19 cellular contexts compared by ENCODE assay signal in genomic region chr17:31531336-31532160, GRCh38.
DNase-seq lines count a peak whose midpoint lies in the region; FAIRE-seq and TF ChIP-seq lines count a peak whose summit lies in the region.
"Had no signal": no experiment of that assay in that cellular context is flagged by ENCODE, and none has a peak within 500 bp of the region (broad histone marks: within the 10 kb centered on the region; RNA-seq: fewer than 3 reads in every experiment).

No MANE protein-coding gene starts in this region.

- H2BK120ac ChIP-seq in H1 (replicated peaks; ENCODE audit: low read depth, low read length): no peak overlapping the region

- H2AK5ac ChIP-seq in H1 (ENCODE audit: low read depth, low read length): no peak overlapping the region

- no peak for TF ChIP-seq CTCF in H1 (IDR thresholded peaks at IDR 0.05; ENCODE audit: control extremely low read depth in 1 of 3, insufficient read depth in 1 of 3, low read depth in 1 of 3, low read length in 3 of 3)
- TF ChIP-seq CTCF in osteoblast (IDR thresholded peaks at IDR 0.05; ENCODE audit: extremely low read depth, low read depth, low read length): no peak
- TF ChIP-seq CTCF in tibial artery (IDR thresholded peaks at IDR 0.05): no peak
- TF ChIP-seq CTCF in hepatocyte (IDR thresholded peaks at IDR 0.05; ENCODE audit: poor library complexity): no peak

- TF ChIP-seq POLR2A in H1 (IDR thresholded peaks at IDR 0.05; ENCODE audit: control extremely low read depth in 1 of 2, low read depth in 2 of 2, low read length in 2 of 2): no peak

- POLR2A ChIA-PET in activated CD4-positive, alpha-beta memory T cell treated with anti-CD3 and anti-CD28 coated beads, Interleukin-2, amount 10 ng/mL, durations not matched to agents 7 days and 5 days (lab: Charles Lee): no interaction called here
- POLR2A ChIA-PET in activated CD4-positive, alpha-beta memory T cell treated with anti-CD3 and anti-CD28 coated beads for 36 hours (lab: Charles Lee): interaction anchor here (0.5 kb wide), 1 partner anchor 8 kb away, joined by 3 read pairs; no protein-coding TSS in a partner anchor
- POLR2A ChIA-PET in H1 (lab: Charles Lee; ENCODE audit: partially characterized antibody): no interaction called here

- no peak overlapping the region for H3K18ac ChIP-seq in H1 (ENCODE audit: extremely low read depth, low read length)

- CTCF ChIA-PET in activated CD4-positive, alpha-beta memory T cell treated with anti-CD3 and anti-CD28 coated beads, Interleukin-2, amount 10 ng/mL, durations not matched to agents 7 days and 5 days (lab: Charles Lee): interaction anchor here (0.5 kb wide), 1 partner anchor 335 kb away, joined by 4 read pairs; no protein-coding TSS in a partner anchor
- CTCF ChIA-PET in activated CD4-positive, alpha-beta memory T cell treated with anti-CD3 and anti-CD28 coated beads for 36 hours (lab: Charles Lee): interaction anchor here (1.7 kb wide), 1 partner anchor 94 kb away, joined by 5 read pairs; no protein-coding TSS in a partner anchor
- CTCF ChIA-PET in H1 (lab: Charles Lee; ENCODE audit: partially characterized antibody): interaction anchor here (0.6 to 16.9 kb wide), 12 partner anchors 9 to 311 kb away, joined by 3 to 325 read pairs (median 4); no protein-coding TSS in a partner anchor

- H4K8ac ChIP-seq in H1 (ENCODE audit: extremely low read depth, insufficient read depth, low read length): no peak overlapping the region

- H3K27ac ChIP-seq in H1 (ENCODE audit: low read depth, low read length) (no peak overlapping the region), osteoblast (ENCODE audit: low read depth, low read length) (no peak overlapping the region), tibial artery (no peak overlapping the region), hepatocyte (no peak overlapping the region), SJCRH30 (no peak overlapping the region)
- H3K27ac ChIP-seq: BLaER1 treated with 17β-estradiol and CSF1 and Interleukin-3, amounts not matched to agents 10 nM and 100 nM had no signal

- H4K5ac ChIP-seq in H1 (ENCODE audit: insufficient read length, low read depth, low read length): no peak overlapping the region

- no peak for TF ChIP-seq EP300 in H1 (IDR thresholded peaks at IDR 0.05; ENCODE audit: borderline replicate concordance in 1 of 2, low read depth in 2 of 2, low read length in 2 of 2)

- no peak overlapping the region for H2BK15ac ChIP-seq in H1 (ENCODE audit: low read length)

- no peaks in the 10 kb centered on the region for H3K27me3 Mint-ChIP-seq in activated CD4-positive, alpha-beta memory T cell treated with anti-CD3 and anti-CD28 coated beads, Interleukin-2, amount 10 ng/mL, durations not matched to agents 7 days and 5 days
- H3K27me3 Mint-ChIP-seq in activated CD4-positive, alpha-beta memory T cell treated with anti-CD3 and anti-CD28 coated beads for 36 hours: no peaks in the 10 kb centered on the region
- H3K27me3 Mint-ChIP-seq: CD4-positive, CD25-positive, alpha-beta regulatory T cell had no signal

- H3K4me3 ChIP-seq in H1 (ENCODE audit: extremely low read depth in 1 of 4, insufficient read depth in 2 of 4, low read depth in 3 of 4, low read length in 4 of 4): no peak overlapping the region
- no peak overlapping the region for H3K4me3 ChIP-seq in osteoblast (ENCODE audit: insufficient read depth, low read length)
- no peak overlapping the region for H3K4me3 ChIP-seq in tibial artery
- H3K4me3 ChIP-seq in hepatocyte: no peak overlapping the region
- H3K4me3 ChIP-seq in SJCRH30: no peak overlapping the region
- H3K4me3 ChIP-seq: BLaER1 treated with 17β-estradiol and CSF1 and Interleukin-3, amounts not matched to agents 10 nM and 100 nM; GM12878; GM23338 had no signal

- no peak for DNase-seq in activated CD4-positive, alpha-beta memory T cell treated with anti-CD3 and anti-CD28 coated beads, Interleukin-2, amount 10 ng/mL, durations not matched to agents 7 days and 5 days
- DNase-seq in activated CD4-positive, alpha-beta memory T cell treated with anti-CD3 and anti-CD28 coated beads for 36 hours: no peak
- DNase-seq in H1 (ENCODE audit: low read depth in 1 of 2, low spot score in 2 of 2): no peak
- peak; percentile 36 for DNase-seq in osteoblast (ENCODE audit: insufficient read length, low spot score, missing footprints)
- no peak for DNase-seq in tibial artery
- DNase-seq in hepatocyte (ENCODE audit: low spot score): no peak
- no peak for DNase-seq in SJCRH30
- DNase-seq: 8988T; AML-193; Calu3; CD4-positive, CD25-positive, alpha-beta regulatory T cell; DMS 273 treated with DMSO at 0.1 percent for 48 hours; H9 had no signal

- no peaks in the 10 kb centered on the region for H3K23me2 ChIP-seq in H1 (ENCODE audit: low read depth, low read length)

- no peak overlapping the region for H3K23ac ChIP-seq in H1 (ENCODE audit: insufficient read length)

- intact Hi-C loops in activated CD4-positive, alpha-beta memory T cell treated with anti-CD3 and anti-CD28 coated beads for 36 hours (cut with micrococcal nuclease): no loop called here
- intact Hi-C loops in tibial artery (cut with DNase I; ENCODE audit: low total_unique reads): no loop called here

- H3K4me2 ChIP-seq in H1 (ENCODE audit: insufficient read depth in 1 of 2, low read depth in 2 of 2, low read length in 2 of 2) (no peak overlapping the region), osteoblast (ENCODE audit: insufficient read depth, low read length) (no peak overlapping the region), hepatocyte (no peak overlapping the region)
- H3K4me2 ChIP-seq: BLaER1 treated with 17β-estradiol and CSF1 and Interleukin-3, amounts not matched to agents 10 nM and 100 nM; GM23338 had no signal

- H3K9me3 Mint-ChIP-seq in activated CD4-positive, alpha-beta memory T cell treated with anti-CD3 and anti-CD28 coated beads, Interleukin-2, amount 10 ng/mL, durations not matched to agents 7 days and 5 days: no peaks in the 10 kb centered on the region
- H3K9me3 Mint-ChIP-seq in activated CD4-positive, alpha-beta memory T cell treated with anti-CD3 and anti-CD28 coated beads for 36 hours: no peaks in the 10 kb centered on the region
- H3K9me3 Mint-ChIP-seq: CD4-positive, CD25-positive, alpha-beta regulatory T cell; GM23338; H9 had no signal

- no peak overlapping the region for H3K56ac ChIP-seq in H1 (replicated peaks; ENCODE audit: insufficient read length, low read depth, low read length)

- no peaks in the 10 kb centered on the region for H3K9me3 ChIP-seq in H1 (ENCODE audit: insufficient read depth in 2 of 2, low read depth in 1 of 2, low read length in 1 of 2)
- H3K9me3 ChIP-seq in osteoblast (ENCODE audit: low read depth, low read length): no peaks in the 10 kb centered on the region
- H3K9me3 ChIP-seq in tibial artery: no peaks in the 10 kb centered on the region
- no peaks in the 10 kb centered on the region for H3K9me3 ChIP-seq in hepatocyte (ENCODE audit: low read depth)
- no peaks in the 10 kb centered on the region for H3K9me3 ChIP-seq in SJCRH30 (replicated peaks)
- H3K9me3 ChIP-seq: BLaER1 treated with 17β-estradiol and CSF1 and Interleukin-3, amounts not matched to agents 10 nM and 100 nM had no signal

- H3K4ac ChIP-seq in H1 (replicated peaks; ENCODE audit: insufficient read length, low read depth, low read length): no peak overlapping the region

- no peak overlapping the region for H3K9ac ChIP-seq in H1 (replicated peaks in 1 of 4; ENCODE audit: extremely low read depth in 1 of 4, low read depth in 3 of 4, low read length in 3 of 4)

- H3K4me1 Mint-ChIP-seq in activated CD4-positive, alpha-beta memory T cell treated with anti-CD3 and anti-CD28 coated beads, Interleukin-2, amount 10 ng/mL, durations not matched to agents 7 days and 5 days: peaks cover 5% of the 10 kb centered on the region
- peaks cover 16% of the 10 kb centered on the region for H3K4me1 Mint-ChIP-seq in activated CD4-positive, alpha-beta memory T cell treated with anti-CD3 and anti-CD28 coated beads for 36 hours (ENCODE audit: low read depth)

- H3K4me3 Mint-ChIP-seq in activated CD4-positive, alpha-beta memory T cell treated with anti-CD3 and anti-CD28 coated beads, Interleukin-2, amount 10 ng/mL, durations not matched to agents 7 days and 5 days: no peak overlapping the region
- no peak overlapping the region for H3K4me3 Mint-ChIP-seq in activated CD4-positive, alpha-beta memory T cell treated with anti-CD3 and anti-CD28 coated beads for 36 hours
- H3K4me3 Mint-ChIP-seq: CD4-positive, CD25-positive, alpha-beta regulatory T cell; GM23338 had no signal

- no peaks in the 10 kb centered on the region for H3K9me2 ChIP-seq in hepatocyte (replicated peaks; ENCODE audit: insufficient read depth)

- H3K27me3 ChIP-seq in H1 (replicated peaks in 1 of 4; ENCODE audit: control insufficient read depth in 3 of 4, extremely low read depth in 1 of 4, insufficient read depth in 3 of 4, low read length in 3 of 4) (no peaks in the 10 kb centered on the region), osteoblast (ENCODE audit: insufficient read depth, low read length) (no peaks in the 10 kb centered on the region), tibial artery (no peaks in the 10 kb centered on the region), hepatocyte (no peaks in the 10 kb centered on the region), SJCRH30 (no peaks in the 10 kb centered on the region)
- H3K27me3 ChIP-seq: BLaER1 treated with 17β-estradiol and CSF1 and Interleukin-3, amounts not matched to agents 10 nM and 100 nM had no signal

- H2BK5ac ChIP-seq in H1 (ENCODE audit: low read depth, low read length): 0 out of 2 replicates have a peak overlapping the region, but pooled peaks have one; percentile 44

- peaks cover 9% of the 10 kb centered on the region for H3K36me3 Mint-ChIP-seq in activated CD4-positive, alpha-beta memory T cell treated with anti-CD3 and anti-CD28 coated beads, Interleukin-2, amount 10 ng/mL, durations not matched to agents 7 days and 5 days (ENCODE audit: low read depth)
- H3K36me3 Mint-ChIP-seq in activated CD4-positive, alpha-beta memory T cell treated with anti-CD3 and anti-CD28 coated beads for 36 hours: peaks cover 4% of the 10 kb centered on the region

- H3K14ac ChIP-seq in H1 (ENCODE audit: insufficient read length): no peak overlapping the region

- H4K20me1 ChIP-seq in H1 (replicated peaks in 1 of 2; ENCODE audit: control insufficient read depth in 1 of 2, insufficient read depth in 2 of 2, low read length in 2 of 2) (no peaks in the 10 kb centered on the region), osteoblast (ENCODE audit: insufficient read depth, low read length) (no peaks in the 10 kb centered on the region), hepatocyte (ENCODE audit: insufficient read depth, poor library complexity, severe bottlenecking) (no peaks in the 10 kb centered on the region)

- H3K79me1 ChIP-seq in H1 (ENCODE audit: low read depth, low read length): no peaks in the 10 kb centered on the region

- FAIRE-seq in H1 (lab: Jason Lieb, UNC): no peak
- FAIRE-seq: GM12878, GM18507, HepG2, HTR-8/SVneo had no signal

- no peaks in the 10 kb centered on the region for H3K79me2 ChIP-seq in H1 (ENCODE audit: control insufficient read depth in 1 of 2, insufficient read depth in 2 of 2, low read length in 2 of 2)
- H3K79me2 ChIP-seq in osteoblast (ENCODE audit: insufficient read depth, low read length): no peaks in the 10 kb centered on the region
- H3K79me2 ChIP-seq in hepatocyte: no peaks in the 10 kb centered on the region

- peaks cover 8 to 28% (median 22%) of the 10 kb centered on the region in 4 experiments; a peak in 6 of 8 replicates for H3K36me3 ChIP-seq in H1 (ENCODE audit: control insufficient read depth in 2 of 4, insufficient read depth in 4 of 4, low read length in 3 of 4)
- no peaks in the 10 kb centered on the region for H3K36me3 ChIP-seq in osteoblast (ENCODE audit: insufficient read depth, low read length)
- H3K36me3 ChIP-seq in tibial artery: peaks cover 0 to 18% (median 0%) of the 10 kb centered on the region in 3 donors
- no peaks in the 10 kb centered on the region for H3K36me3 ChIP-seq in hepatocyte (replicated peaks; ENCODE audit: insufficient read depth, low read depth)
- H3K36me3 ChIP-seq in SJCRH30: no peaks in the 10 kb centered on the region

- H2BK12ac ChIP-seq in H1 (ENCODE audit: low read depth, low read length): no peak overlapping the region

- TF ChIP-seq RAD21 in H1 (IDR thresholded peaks at IDR 0.05 in 1 of 2, conservative IDR thresholded peaks at IDR 0.05 in 1 of 2; ENCODE audit: low read depth in 2 of 2, low read length in 2 of 2): no peak

- no peak overlapping the region for H4K91ac ChIP-seq in H1 (replicated peaks; ENCODE audit: insufficient read length, low read length)

- H3K27ac Mint-ChIP-seq in activated CD4-positive, alpha-beta memory T cell treated with anti-CD3 and anti-CD28 coated beads, Interleukin-2, amount 10 ng/mL, durations not matched to agents 7 days and 5 days: peak overlapping the region; percentile 14
- H3K27ac Mint-ChIP-seq in activated CD4-positive, alpha-beta memory T cell treated with anti-CD3 and anti-CD28 coated beads for 36 hours: no peak overlapping the region
- H3K27ac Mint-ChIP-seq: GM23338 had no signal

- no peak overlapping the region for H2BK20ac ChIP-seq in H1 (ENCODE audit: low read length)

- H3K4me1 ChIP-seq in H1 (replicated peaks in 1 of 4; ENCODE audit: control insufficient read depth in 3 of 4, insufficient read depth in 4 of 4, low read length in 3 of 4) (peaks cover 0 to 4% (median 2%) of the 10 kb centered on the region in 4 experiments; a peak in 2 of 7 replicates), osteoblast (ENCODE audit: insufficient read depth, low read length) (peaks cover 32% of the 10 kb centered on the region), tibial artery (peaks cover 0 to 24% (median 0%) of the 10 kb centered on the region in 4 donors), hepatocyte (ENCODE audit: insufficient read depth) (peaks cover 9% of the 10 kb centered on the region), SJCRH30 (peaks cover 58% of the 10 kb centered on the region)

- 93% methylated on average over 20 of the region's 20 CpGs; no CpG with 5 or more reads in 1 of the 2 experiments for WGBS in H1 (ENCODE audit: extremely low coverage in 1 of 2, insufficient coverage in 1 of 2, insufficient read length in 1 of 2, insufficient replicate concordance in 2 of 2, low coverage in 1 of 2, low lambda C conversion rate in 2 of 2, missing lambda C conversion rate in 1 of 2), 2 experiments
- WGBS in hepatocyte (ENCODE audit: low lambda C conversion rate, missing lambda C conversion rate): 94% methylated on average over 20 of the region's 20 CpGs

- no peak overlapping the region for H2AFZ ChIP-seq in H1 (ENCODE audit: low read length)
- H2AFZ ChIP-seq in osteoblast (ENCODE audit: low read length): no peak overlapping the region
- no peak overlapping the region for H2AFZ ChIP-seq in hepatocyte
- H2AFZ ChIP-seq: GM23338 had no signal
